In genomic region chr9:16004613-16005012, GRCh38 we compare ENCODE assay signal across 29 cellular contexts.
"Had no signal": no experiment of that assay in that cellular context is flagged by ENCODE, and none has a peak within 500 bp of the region (broad histone marks: within the 10 kb centered on the region; RNA-seq: fewer than 3 reads in every experiment).

No MANE protein-coding gene starts in this region.

- ATAC-seq: effector memory CD8-positive, alpha-beta T cell; esophagus mucosa; foreskin keratinocyte; gastrocnemius medialis; gastroesophageal sphincter; heart left ventricle; heart right ventricle had no signal

- H3K27ac ChIP-seq: colonic mucosa, coronary artery, dorsolateral prefrontal cortex, epithelial cell of prostate, esophagus muscularis mucosa, esophagus squamous epithelium, foreskin keratinocyte, gastrocnemius medialis, gastroesophageal sphincter, heart left ventricle, heart right ventricle had no signal

- H3K27me3 ChIP-seq: colonic mucosa, dorsolateral prefrontal cortex, esophagus muscularis mucosa, esophagus squamous epithelium, foreskin keratinocyte, gastrocnemius medialis, gastroesophageal sphincter, heart left ventricle, heart right ventricle had no signal

- H3K4me3 Mint-ChIP-seq: dendritic cell treated with granulocyte-macrophage colony-stimulating factor and Interleukin-4, amounts not matched to agents 40 ng/mL and 50 ng/mL, for 4 days; effector memory CD8-positive, alpha-beta T cell; endodermal cell had no signal

- H3K36me3 ChIP-seq: colonic mucosa, esophagus muscularis mucosa, esophagus squamous epithelium, gastrocnemius medialis, gastroesophageal sphincter, heart left ventricle, heart right ventricle had no signal

- DNase-seq: colonic mucosa; cortex of kidney; dermis blood vessel endothelial cell; dorsolateral prefrontal cortex; effector CD4-positive, alpha-beta T cell; effector CD8-positive, alpha-beta T cell; effector memory CD4-positive, alpha-beta T cell; effector memory CD8-positive, alpha-beta T cell; endodermal cell; erythroblast; esophagus squamous epithelium; foreskin fibroblast; foreskin keratinocyte; foreskin melanocyte; gastrocnemius medialis; glutamatergic neuron; head of caudate nucleus; heart left ventricle; heart right ventricle had no signal

- H3K4me1 ChIP-seq: colonic mucosa, esophagus muscularis mucosa, esophagus squamous epithelium, gastrocnemius medialis, gastroesophageal sphincter had no signal

- H3K9me3 ChIP-seq: colonic mucosa, esophagus muscularis mucosa, esophagus squamous epithelium, gastrocnemius medialis, gastroesophageal sphincter had no signal

- H3K9me3 Mint-ChIP-seq: endodermal cell had no signal

- H3K4me3 ChIP-seq: colonic mucosa, coronary artery, dorsolateral prefrontal cortex, esophagus muscularis mucosa, esophagus squamous epithelium, gastrocnemius medialis, gastroesophageal sphincter, heart left ventricle, heart right ventricle had no signal

- FAIRE-seq: colon, endometrium, endothelial cell of umbilical vein, frontal cortex had no signal

- H3K27ac Mint-ChIP-seq: dendritic cell treated with granulocyte-macrophage colony-stimulating factor and Interleukin-4, amounts not matched to agents 40 ng/mL and 50 ng/mL, for 4 days; effector memory CD8-positive, alpha-beta T cell; endodermal cell had no signal

- H3K27me3 Mint-ChIP-seq: dendritic cell treated with granulocyte-macrophage colony-stimulating factor and Interleukin-4, amounts not matched to agents 40 ng/mL and 50 ng/mL, for 4 days; effector memory CD8-positive, alpha-beta T cell had no signal
